ENCODE assay signal across 19 cellular contexts in genomic region chr10:68302503-68302823, GRCh38. TPM values are rescaled to one million over a fixed set of nuclear protein-coding genes. Genes with fewer than 3 reads are reported as not detected.
DNase-seq lines count a peak whose midpoint lies in the region; ATAC-seq, FAIRE-seq and TF ChIP-seq lines count a peak whose summit lies in the region.
"Had no signal": no experiment of that assay in that cellular context is flagged by ENCODE, and none has a peak within 500 bp of the region (broad histone marks: within the 10 kb centered on the region; RNA-seq: fewer than 3 reads in every experiment).

No MANE protein-coding gene starts in this region.

- no peak for TF ChIP-seq RAD21 in HCT116 (IDR thresholded peaks at IDR 0.05; ENCODE audit: low read depth)

- no peak overlapping the region for H3K27ac Mint-ChIP-seq in activated naive CD4-positive, alpha-beta T cell treated with anti-CD3 and anti-CD28 coated beads, Interleukin-2, amount 10 ng/mL, durations not matched to agents 7 days and 5 days
- H3K27ac Mint-ChIP-seq: activated CD4-positive, alpha-beta T cell treated with anti-CD3 and anti-CD28 coated beads, Interleukin-2, amount 10 ng/mL, durations not matched to agents 7 days and 5 days; activated naive CD4-positive, alpha-beta T cell treated with anti-CD3 and anti-CD28 coated beads for 36 hours; progenitor cell of endocrine pancreas; T-cell had no signal

- no peak overlapping the region for H4K8ac ChIP-seq in mesenchymal stem cell (ENCODE audit: low read length)

- H2AK5ac ChIP-seq in mesenchymal stem cell (ENCODE audit: low read length, severe bottlenecking), result peak overlapping the region; percentile 54

- H3K4me2 ChIP-seq in HCT116 (ENCODE audit: low read length) (no peak overlapping the region), mesenchymal stem cell (ENCODE audit: low read length, poor library complexity, severe bottlenecking) (no peak overlapping the region)

- no peaks in the 10 kb centered on the region for H3K36me3 ChIP-seq in HCT116 (ENCODE audit: control insufficient read depth in 1 of 2, insufficient read depth in 2 of 2, low read length in 2 of 2)
- no peaks in the 10 kb centered on the region for H3K36me3 ChIP-seq in Panc1 (ENCODE audit: control insufficient read depth, insufficient read depth, low read length)
- H3K36me3 ChIP-seq in mesenchymal stem cell (ENCODE audit: control insufficient read depth in 1 of 2, insufficient read depth in 2 of 2, low read depth in 1 of 2, low read length in 2 of 2), result no peaks in the 10 kb centered on the region
- H3K36me3 ChIP-seq: lower lobe of right lung had no signal

- H3K9me3 ChIP-seq in HCT116 (ENCODE audit: control insufficient read depth in 1 of 2, insufficient read depth in 1 of 2, low read depth in 1 of 2, low read length in 2 of 2), result no peaks in the 10 kb centered on the region
- no peaks in the 10 kb centered on the region for H3K9me3 ChIP-seq in Panc1 (ENCODE audit: control insufficient read depth, insufficient read depth, low read depth, low read length)
- H3K9me3 ChIP-seq in mesenchymal stem cell (ENCODE audit: control insufficient read depth, low read length), result no peaks in the 10 kb centered on the region
- H3K9me3 ChIP-seq: Caco-2, lower lobe of right lung had no signal

- WGBS in mesenchymal stem cell, result 80% methylated on average over 1 of the region's 2 CpGs

- H3K27ac ChIP-seq in HCT116 (ENCODE audit: low read depth, low read length) (no peak overlapping the region), Panc1 (ENCODE audit: low read length) (no peak overlapping the region), mesenchymal stem cell (ENCODE audit: low read length, poor library complexity, severe bottlenecking) (no peak overlapping the region)
- H3K27ac ChIP-seq: lower lobe of right lung had no signal

- ATAC-seq in HCT116, result peak; percentile 54
- ATAC-seq in Panc1, result peak; percentile 53
- ATAC-seq in HG02588 (IDR thresholded peaks at IDR 0.05; ENCODE audit: unreplicated experiment), result no peak

- H4K20me1 ChIP-seq in HCT116 (ENCODE audit: insufficient read depth), result no peaks in the 10 kb centered on the region

- H3K27me3 ChIP-seq in HCT116 (ENCODE audit: insufficient read depth, low read length) (no peaks in the 10 kb centered on the region), Panc1 (ENCODE audit: control insufficient read depth, insufficient read depth, low read length) (no peaks in the 10 kb centered on the region), mesenchymal stem cell (ENCODE audit: control insufficient read depth in 1 of 2, insufficient read depth in 1 of 2, low read length in 2 of 2) (no peaks in the 10 kb centered on the region)

- in situ Hi-C loops in Panc1 (cut with HindIII; ENCODE audit: low pct_unique_long_range_greater_than_20kb, low sequenced_read_pairs), result no loop called here

- no peaks in the 10 kb centered on the region for H3K9me2 ChIP-seq in HCT116 (ENCODE audit: insufficient read depth)

- POLR2A ChIA-PET in HCT116 (lab: Charles Lee), result interaction anchor here (1.0 kb wide), 1 partner anchor 514 kb away, joined by 3 read pairs; no protein-coding TSS in a partner anchor
- POLR2A ChIA-PET in Panc1 (lab: Charles Lee), result interaction anchor here (0.6 kb wide), 1 partner anchor 196 kb away, joined by 9 read pairs; no protein-coding TSS in a partner anchor

- H3K27me3 Mint-ChIP-seq in activated naive CD4-positive, alpha-beta T cell treated with anti-CD3 and anti-CD28 coated beads, Interleukin-2, amount 10 ng/mL, durations not matched to agents 7 days and 5 days, result no peaks in the 10 kb centered on the region
- H3K27me3 Mint-ChIP-seq: activated CD4-positive, alpha-beta T cell treated with anti-CD3 and anti-CD28 coated beads, Interleukin-2, amount 10 ng/mL, durations not matched to agents 7 days and 5 days; progenitor cell of endocrine pancreas; T-cell had no signal

- DNase-seq in GM12892 (ENCODE audit: insufficient read length) (no peak), HCT116 (ENCODE audit: low read depth, low spot score) (no peak), Panc1 (ENCODE audit: low read depth, low spot score) (no peak), mesenchymal stem cell (no peak), AG08396 (ENCODE audit: low spot score) (no peak), NCI-H2196 treated with DMSO at 0.1 percent for 48 hours (lab: John Stamatoyannopoulos, UW; ENCODE audit: unreplicated experiment) (no peak)
- DNase-seq in activated naive CD4-positive, alpha-beta T cell treated with anti-CD3 and anti-CD28 coated beads, Interleukin-2, amount 10 ng/mL, durations not matched to agents 7 days and 5 days, result no peak
- DNase-seq: activated CD4-positive, alpha-beta T cell treated with anti-CD3 and anti-CD28 coated beads, Interleukin-2, amount 10 ng/mL, durations not matched to agents 7 days and 5 days; activated naive CD4-positive, alpha-beta T cell treated with anti-CD3 and anti-CD28 coated beads for 36 hours; activated T-cell treated with anti-CD3 and anti-CD28 coated beads for 4 hours; aorta; GOT3; lower lobe of right lung; stimulated activated CD4-positive, alpha-beta T cell treated with anti-CD3 and anti-CD28 coated beads, Interleukin-4, amount 100 ng/mL, for 4 hours; T-cell had no signal

- H3K9ac ChIP-seq in HCT116 (ENCODE audit: low read length), result no peak overlapping the region
- no peak overlapping the region for H3K9ac ChIP-seq in mesenchymal stem cell (ENCODE audit: low read length)

- no peaks in the 10 kb centered on the region for H3K9me3 Mint-ChIP-seq in activated naive CD4-positive, alpha-beta T cell treated with anti-CD3 and anti-CD28 coated beads, Interleukin-2, amount 10 ng/mL, durations not matched to agents 7 days and 5 days
- H3K9me3 Mint-ChIP-seq: activated CD4-positive, alpha-beta T cell treated with anti-CD3 and anti-CD28 coated beads, Interleukin-2, amount 10 ng/mL, durations not matched to agents 7 days and 5 days; activated naive CD4-positive, alpha-beta T cell treated with anti-CD3 and anti-CD28 coated beads for 36 hours; T-cell had no signal

- H2BK15ac ChIP-seq in mesenchymal stem cell (ENCODE audit: low read depth, poor library complexity, severe bottlenecking), result no peak overlapping the region

- no peak overlapping the region for H3K18ac ChIP-seq in mesenchymal stem cell (ENCODE audit: low read depth in 1 of 2, low read length in 2 of 2)

- H3K4me1 ChIP-seq in HCT116 (ENCODE audit: control insufficient read depth in 1 of 2, insufficient read depth in 2 of 2, low read length in 2 of 2) (no peaks in the 10 kb centered on the region), Panc1 (ENCODE audit: control insufficient read depth, insufficient read depth, low read length) (peaks cover 13% of the 10 kb centered on the region; the same call in 1 of the 2 replicates), mesenchymal stem cell (ENCODE audit: control insufficient read depth, insufficient read depth, low read depth, low read length) (peaks cover 3% of the 10 kb centered on the region)
- H3K4me1 ChIP-seq: lower lobe of right lung had no signal

- no peaks in the 10 kb centered on the region for H3K79me2 ChIP-seq in HCT116 (ENCODE audit: insufficient read depth, low read length)

- H3K4me3 ChIP-seq in HCT116 (replicated peaks in 1 of 2; ENCODE audit: low read depth in 1 of 2, low read length in 2 of 2) (no peak overlapping the region), Panc1 (ENCODE audit: low read depth in 2 of 2, low read length in 2 of 2) (no peak overlapping the region), mesenchymal stem cell (ENCODE audit: insufficient read depth in 1 of 2, low read depth in 1 of 2, low read length in 2 of 2) (no peak overlapping the region)
- H3K4me3 ChIP-seq: lower lobe of right lung had no signal

- no peak overlapping the region for H3K14ac ChIP-seq in mesenchymal stem cell (ENCODE audit: low read length in 2 of 2)

- TF ChIP-seq POLR2A in GM12892 (IDR thresholded peaks at IDR 0.05; ENCODE audit: low read depth, low read length) (no peak), HCT116 (IDR thresholded peaks at IDR 0.05; ENCODE audit: borderline replicate concordance, extremely low read depth, insufficient read depth, insufficient read length) (no peak)

- no peak overlapping the region for H3K23ac ChIP-seq in mesenchymal stem cell (ENCODE audit: low read length in 2 of 2)

- H2BK12ac ChIP-seq in mesenchymal stem cell (ENCODE audit: low read length in 2 of 2), result no peak overlapping the region

- H2AFZ ChIP-seq in HCT116 (ENCODE audit: low read depth, low read length, poor library complexity, severe bottlenecking) (peak overlapping the region; percentile 83), mesenchymal stem cell (ENCODE audit: low read depth, low read length) (no peak overlapping the region)

- BruUV-seq in HCT116 (replicated peaks; lab: Mats Ljungman, UMichigan) (no TSS peak), Panc1 (replicated peaks; lab: Mats Ljungman, UMichigan) (no TSS peak)

- H3K4me3 Mint-ChIP-seq in activated naive CD4-positive, alpha-beta T cell treated with anti-CD3 and anti-CD28 coated beads, Interleukin-2, amount 10 ng/mL, durations not matched to agents 7 days and 5 days, result no peak overlapping the region
- H3K4me3 Mint-ChIP-seq: activated CD4-positive, alpha-beta T cell treated with anti-CD3 and anti-CD28 coated beads, Interleukin-2, amount 10 ng/mL, durations not matched to agents 7 days and 5 days; activated naive CD4-positive, alpha-beta T cell treated with anti-CD3 and anti-CD28 coated beads for 36 hours; T-cell had no signal

- RAD21 ChIA-PET in HCT116 (lab: Charles Lee; ENCODE audit: low non-redundant PET in 1 of 2, low total read pairs in 2 of 2, uncharacterized antibody in 2 of 2, unreplicated experiment in 2 of 2), result interaction anchor here (1.3 to 1.6 kb wide), 5 partner anchors 74 to 514 kb away, joined by 3 to 12 read pairs (median 6); no protein-coding TSS in a partner anchor

- no peaks in the 10 kb centered on the region for H3K4me1 Mint-ChIP-seq in activated naive CD4-positive, alpha-beta T cell treated with anti-CD3 and anti-CD28 coated beads, Interleukin-2, amount 10 ng/mL, durations not matched to agents 7 days and 5 days
- H3K4me1 Mint-ChIP-seq: activated CD4-positive, alpha-beta T cell treated with anti-CD3 and anti-CD28 coated beads, Interleukin-2, amount 10 ng/mL, durations not matched to agents 7 days and 5 days had no signal

- no peak overlapping the region for H2BK5ac ChIP-seq in mesenchymal stem cell (ENCODE audit: low read depth, low read length, poor library complexity, severe bottlenecking)

- TF ChIP-seq CTCF in HCT116 (IDR thresholded peaks at IDR 0.05 in 2 of 3, conservative IDR thresholded peaks at IDR 0.05 in 1 of 3; ENCODE audit: borderline replicate concordance in 1 of 3, insufficient read depth in 1 of 3, low read depth in 2 of 3, low read length in 2 of 3) (no peak), Panc1 (IDR thresholded peaks at IDR 0.05) (peak; percentile 48)

- peak; percentile 64 for FAIRE-seq in GM12892 (lab: Jason Lieb, UNC)
- FAIRE-seq: small intestine had no signal

- no peaks in the 10 kb centered on the region for H3K36me3 Mint-ChIP-seq in activated naive CD4-positive, alpha-beta T cell treated with anti-CD3 and anti-CD28 coated beads, Interleukin-2, amount 10 ng/mL, durations not matched to agents 7 days and 5 days
- H3K36me3 Mint-ChIP-seq: T-cell had no signal

- H3K79me1 ChIP-seq in mesenchymal stem cell (replicated peaks; ENCODE audit: low read length, poor library complexity, severe bottlenecking), result no peaks in the 10 kb centered on the region

- H2BK120ac ChIP-seq in mesenchymal stem cell (ENCODE audit: low read depth, low read length), result no peak overlapping the region

- no peak overlapping the region for H3K4ac ChIP-seq in mesenchymal stem cell (ENCODE audit: low read depth in 1 of 2, low read length in 2 of 2)

- intact Hi-C loops in HCT116 (cut with micrococcal nuclease), result loop anchor here (1.0 to 5.0 kb wide), 4 partner anchors 90 to 514 kb away; no protein-coding TSS in a partner anchor
- intact Hi-C loops in Panc1 (cut with micrococcal nuclease; ENCODE audit: unreplicated experiment), result loop anchor here (5.0 to 10.0 kb wide), 2 partner anchors 90 to 218 kb away; no protein-coding TSS in a partner anchor

- CTCF ChIA-PET in HCT116 (lab: Charles Lee), result interaction anchor here (0.7 to 4.9 kb wide), 11 partner anchors 71 to 605 kb away, joined by 3 to 69 read pairs (median 5); no protein-coding TSS in a partner anchor
- CTCF ChIA-PET in Panc1 (lab: Charles Lee), result interaction anchor here (0.6 to 3.0 kb wide), 6 partner anchors 12 to 351 kb away, joined by 4 to 30 read pairs (median 4); no protein-coding TSS in a partner anchor
- CTCF ChIA-PET in activated naive CD4-positive, alpha-beta T cell treated with anti-CD3 and anti-CD28 coated beads, Interleukin-2, amount 10 ng/mL, durations not matched to agents 7 days and 5 days (lab: Charles Lee), result interaction anchor here (0.6 to 6.1 kb wide), 10 partner anchors 11 to 514 kb away, joined by 3 to 68 read pairs (median 6); no protein-coding TSS in a partner anchor

- no peak overlapping the region for H4K91ac ChIP-seq in mesenchymal stem cell (ENCODE audit: low read length)

RNA-seq across cellular contexts. Expression of gene HNRNPH3, which starts 29.4 kb away (rescaled TPM):
- polyA plus RNA-seq in GM12892 (2012; ENCODE audit: missing spikeins), result 153 TPM
- total RNA-seq in HCT116 (2021; ENCODE audit: unreplicated experiment) (126 TPM), Panc1 (2021; ENCODE audit: unreplicated experiment) (143 TPM)
- 175 and 191 TPM in 2 replicates for polyA plus RNA-seq in HCT116 (2012)
- polyA plus RNA-seq in Panc1 (2012; ENCODE audit: insufficient read length), result 177 TPM
- polyA plus RNA-seq in mesenchymal stem cell (2013, experiment 1 of 2), result 81.8 TPM
- 81.2 TPM for polyA plus RNA-seq in mesenchymal stem cell (2013, experiment 2 of 2)

RNA-seq across cellular contexts. Expression of gene PBLD, which starts 30.3 kb away (rescaled TPM):
- polyA plus RNA-seq in GM12892 (2012; ENCODE audit: missing spikeins), result 1.8 TPM
- total RNA-seq in HCT116 (2021; ENCODE audit: unreplicated experiment) (2.2 TPM), Panc1 (2021; ENCODE audit: unreplicated experiment) (11.7 TPM)
- polyA plus RNA-seq in HCT116 (2012), result 1.4 and 1.7 TPM in 2 replicates
- 7.1 TPM for polyA plus RNA-seq in Panc1 (2012; ENCODE audit: insufficient read length)
- 7.4 TPM for polyA plus RNA-seq in mesenchymal stem cell (2013, experiment 1 of 2)
- 6.2 TPM for polyA plus RNA-seq in mesenchymal stem cell (2013, experiment 2 of 2)
